In the genomic region with DNA sequence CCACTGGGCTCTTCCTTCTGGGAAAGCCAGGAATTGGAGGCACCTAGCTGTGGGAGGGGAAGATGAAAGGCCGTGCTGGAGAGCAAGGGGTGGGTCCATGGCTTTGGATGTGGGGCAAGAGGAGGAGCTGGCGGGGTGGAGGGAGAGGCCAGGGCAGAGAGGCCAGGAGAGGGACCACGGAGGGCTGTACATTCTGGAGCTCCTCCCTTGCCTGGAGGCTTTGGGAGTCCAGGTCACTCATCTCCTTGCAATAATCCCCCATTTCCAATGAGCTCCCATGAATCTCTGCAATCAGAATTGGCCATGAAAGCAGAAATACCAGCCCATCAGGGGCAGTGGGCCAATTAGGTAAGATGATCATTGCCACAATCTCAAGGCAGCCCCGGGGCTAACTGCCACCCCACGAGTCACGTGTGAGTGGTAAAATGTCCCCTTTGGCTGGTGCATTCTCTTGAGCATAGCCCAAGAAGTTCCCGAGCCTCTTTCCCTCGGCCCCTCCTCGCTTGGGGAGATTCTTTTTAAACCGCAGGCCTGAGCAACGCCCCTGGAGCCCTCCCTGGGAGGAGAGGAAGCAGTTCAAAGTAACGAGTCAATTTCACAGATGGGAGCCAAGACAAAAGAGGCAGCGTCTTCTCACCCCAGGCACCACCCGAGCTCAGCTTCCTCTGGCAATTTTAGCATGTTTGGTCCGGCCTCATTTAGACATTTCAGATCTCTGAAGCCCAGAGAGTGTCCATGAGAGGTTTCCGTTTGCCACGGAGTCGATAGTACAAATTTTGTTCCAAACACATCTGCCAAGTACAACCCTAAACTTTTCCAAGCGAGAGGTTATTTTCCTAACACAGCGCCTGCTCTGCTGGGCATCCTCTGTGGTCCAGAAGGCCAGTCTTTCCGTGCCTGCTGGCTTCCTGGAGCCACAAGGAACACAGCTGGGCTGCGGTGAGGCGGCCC, we compare ENCODE assay signal across 11 cellular contexts. TPM values are rescaled to one million over a fixed set of nuclear protein-coding genes. Genes with fewer than 3 reads are reported as not detected.
A peak's percentile ranks its signal among the peaks of the same experiment; 100 is the strongest.
DNase-seq lines count a peak whose midpoint lies in the region; ATAC-seq and TF ChIP-seq lines count a peak whose summit lies in the region.
"Had no signal": no experiment of that assay in that cellular context is flagged by ENCODE, and none has a peak within 500 bp of the region (broad histone marks: within the 10 kb centered on the region; RNA-seq: fewer than 3 reads in every experiment).

No MANE protein-coding gene starts in this region.

- peak; percentile 91 for DNase-seq in AG08395 (ENCODE audit: low spot score)
- DNase-seq in LHCN-M2 (ENCODE audit: low read depth): peak; percentile 45
- no peak for DNase-seq in coronary artery (ENCODE audit: low spot score)
- peak in 2 of 3 donors; percentile 50 to 72 for DNase-seq in mucosa of descending colon
- DNase-seq in NCI-H128 (lab: John Stamatoyannopoulos, UW; ENCODE audit: unreplicated experiment): no peak
- DNase-seq in NCI-H146 (lab: John Stamatoyannopoulos, UW): no peak
- DNase-seq in brain microvascular endothelial cell: no peak
- DNase-seq: CD4-positive, CD25-positive, alpha-beta regulatory T cell; NCI-H526; stimulated activated naive CD8-positive, alpha-beta T cell treated with anti-CD3 and anti-CD28 coated beads, Interleukin-15, amount 100 ng/mL, for 72 hours had no signal

- peak overlapping the region; percentile 60 for H3K4me3 ChIP-seq in coronary artery
- no peak overlapping the region for H3K4me3 ChIP-seq in mucosa of descending colon
- H3K4me3 ChIP-seq in brain microvascular endothelial cell (ENCODE audit: low read depth, low read length): no peak overlapping the region

- H3K36me3 ChIP-seq in mucosa of descending colon (ENCODE audit: low read depth) (no peaks in the 10 kb centered on the region), brain microvascular endothelial cell (replicated peaks) (no peaks in the 10 kb centered on the region)

- no peaks in the 10 kb centered on the region for H3K4me1 ChIP-seq in mucosa of descending colon (ENCODE audit: low read depth)

- TF ChIP-seq CTCF in coronary artery (IDR thresholded peaks at IDR 0.05) (no peak), mucosa of descending colon (IDR thresholded peaks at IDR 0.05) (no peak), brain microvascular endothelial cell (IDR thresholded peaks at IDR 0.05; ENCODE audit: low read depth, low read length, missing control alignments) (no peak)

- peak overlapping the region; percentile 78 to 83 for H3K27ac ChIP-seq in coronary artery
- no peak overlapping the region for H3K27ac ChIP-seq in brain microvascular endothelial cell

- H3K27me3 ChIP-seq in brain microvascular endothelial cell (replicated peaks): no peaks in the 10 kb centered on the region

- ATAC-seq in mucosa of descending colon (peak; percentile 55), HG02840 (IDR thresholded peaks at IDR 0.05; ENCODE audit: low FRiP score, unreplicated experiment) (no peak)
- ATAC-seq: stimulated activated naive CD8-positive, alpha-beta T cell treated with anti-CD3 and anti-CD28 coated beads, Interleukin-15, amount 100 ng/mL, for 72 hours had no signal

- no peaks in the 10 kb centered on the region for H3K9me3 ChIP-seq in mucosa of descending colon

- in situ Hi-C loops in brain microvascular endothelial cell (cut with HindIII; ENCODE audit: low pct_ligation_motif_present, low sequenced_read_pairs): no loop called here

- intact Hi-C loops in mucosa of descending colon (cut with DNase I, micrococcal nuclease): no loop called here

RNA-seq across cellular contexts. Expression of a gene that starts 13.4 kb away (rescaled TPM):
- total RNA-seq in LHCN-M2 (2014; rRNA removed): 0.64 and 0.69 TPM in 2 replicates
- 0.27 TPM for polyA plus RNA-seq in LHCN-M2 (2012)
- under 1 TPM; 0.14 to 0.47 (median 0.43) TPM for total RNA-seq in mucosa of descending colon

RNA-seq across cellular contexts. Expression of a gene that starts 18.3 kb away (rescaled TPM):
- total RNA-seq in LHCN-M2 (2014; rRNA removed): 33.5 and 33.9 TPM in 2 replicates
- polyA plus RNA-seq in LHCN-M2 (2012): 23.4 TPM
- total RNA-seq in mucosa of descending colon: 10 to 100 TPM; 33.1 to 43.7 (median 42.2) TPM

RNA-seq across cellular contexts. Expression of a gene that starts 30.1 kb away (rescaled TPM):
- total RNA-seq in LHCN-M2 (2014; rRNA removed) (77.3 and 85.7 TPM in 2 replicates), mucosa of descending colon (10 to 100 TPM; 25.3 to 35.5 (median 33.0) TPM)
- 60.6 TPM for polyA plus RNA-seq in LHCN-M2 (2012)

RNA-seq across cellular contexts. Expression of a gene that starts 43.2 kb away (rescaled TPM):
- total RNA-seq in LHCN-M2 (2014; rRNA removed) (7.5 and 8.8 TPM in 2 replicates), mucosa of descending colon (10 to 100 TPM in 2 of 3 donors, 1 to 10 TPM in 1; 6.0 to 28.9 (median 13.5) TPM)
- 3.7 TPM for polyA plus RNA-seq in LHCN-M2 (2012)

Comparison
In these comparisons a context has a peak if more than half of its experiments do, and no peak if none do; other contexts are left out.
1. DNase-seq: peak in AG08395 (single experiment), LHCN-M2 (single experiment) and mucosa of descending colon (2 of 3); none in coronary artery (single experiment), NCI-H128 (single experiment), NCI-H146 (single experiment) and brain microvascular endothelial cell (single experiment).